ENCODE assay signal across 19 cellular contexts in the genomic region with DNA sequence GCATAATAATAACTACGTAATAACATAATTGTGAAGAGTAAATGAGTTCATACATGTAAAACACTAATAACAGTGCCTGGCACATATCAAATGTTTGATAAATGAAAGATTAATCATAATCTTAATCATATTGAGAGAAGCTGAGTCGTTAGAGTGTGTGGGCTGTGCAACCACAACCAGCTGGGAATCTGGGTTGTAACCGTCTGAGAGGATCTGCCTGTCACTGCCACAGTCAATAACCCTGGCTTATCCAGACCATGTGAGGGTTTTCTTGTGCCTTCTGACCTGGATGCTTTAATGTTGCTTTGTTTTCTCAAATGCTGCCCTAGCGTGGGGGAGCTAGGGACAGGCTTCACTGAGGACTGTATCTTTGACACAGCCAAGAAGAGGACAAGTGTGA.
DNase-seq lines count a peak whose midpoint lies in the region; ATAC-seq and TF ChIP-seq lines count a peak whose summit lies in the region.
"Had no signal": no experiment of that assay in that cellular context is flagged by ENCODE, and none has a peak within 500 bp of the region (broad histone marks: within the 10 kb centered on the region; RNA-seq: fewer than 3 reads in every experiment).

No MANE protein-coding gene starts in this region.

- no peak overlapping the region for H2AFZ ChIP-seq in H9 (ENCODE audit: low read length)

- no peak overlapping the region for H4K91ac ChIP-seq in H9 (ENCODE audit: insufficient read length, low read depth, low read length)

- no peak overlapping the region for H2BK5ac ChIP-seq in H9 (ENCODE audit: insufficient read length, low read length)

- TF ChIP-seq POLR2A in body of pancreas (IDR thresholded peaks at IDR 0.05) = no peak

- H3K79me2 ChIP-seq in H9 (ENCODE audit: insufficient read depth, low read length) = no peaks in the 10 kb centered on the region

- H2BK12ac ChIP-seq in H9 (ENCODE audit: insufficient read length, low read depth, low read length) = no peak overlapping the region

- H3K9me3 Mint-ChIP-seq in activated CD4-positive, alpha-beta T cell treated with anti-CD3 and anti-CD28 coated beads, Interleukin-2, amount 10 ng/mL, durations not matched to agents 7 days and 5 days = no peaks in the 10 kb centered on the region
- no peaks in the 10 kb centered on the region for H3K9me3 Mint-ChIP-seq in H9
- H3K9me3 Mint-ChIP-seq: CD4-positive, CD25-positive, alpha-beta regulatory T cell had no signal

- WGBS in H9 (ENCODE audit: extremely low coverage, insufficient read length, low lambda C conversion rate) = no CpG with 5 or more reads among the region's 4 CpGs
- WGBS in body of pancreas, 2 donors = 56 to 67% methylated on average over 4 of the region's 4 CpGs

- no peak overlapping the region for H4K5ac ChIP-seq in H9 (ENCODE audit: insufficient read length, low read depth, low read length)

- no peak overlapping the region for H3K4ac ChIP-seq in H9 (ENCODE audit: low read depth, low read length)

- no peak for ATAC-seq in GM18519 (IDR thresholded peaks at IDR 0.05; ENCODE audit: low FRiP score, unreplicated experiment)
- ATAC-seq in body of pancreas = no peak
- ATAC-seq: HepG2 had no signal

- no peak overlapping the region for H3K4me3 Mint-ChIP-seq in activated CD4-positive, alpha-beta T cell treated with anti-CD3 and anti-CD28 coated beads, Interleukin-2, amount 10 ng/mL, durations not matched to agents 7 days and 5 days
- H3K4me3 Mint-ChIP-seq in H9 = no peak overlapping the region
- H3K4me3 Mint-ChIP-seq: B cell; CD4-positive, CD25-positive, alpha-beta regulatory T cell; CD8-positive, alpha-beta memory T cell; IgD-negative memory B cell had no signal

- intact Hi-C loops in body of pancreas (cut with DNase I) = no loop called here

- no peak overlapping the region for H2BK20ac ChIP-seq in H9 (ENCODE audit: low read depth, low read length, poor library complexity, severe bottlenecking)

- H2BK120ac ChIP-seq in H9 (ENCODE audit: low read depth, low read length, poor library complexity, severe bottlenecking) = no peak overlapping the region

- CTCF ChIA-PET in activated CD4-positive, alpha-beta T cell treated with anti-CD3 and anti-CD28 coated beads, Interleukin-2, amount 10 ng/mL, durations not matched to agents 7 days and 5 days (lab: Charles Lee) = interaction anchor here (0.8 kb wide), 1 partner anchor 1204 kb away, joined by 5 read pairs; no protein-coding TSS in a partner anchor

- no peak overlapping the region for H2BK15ac ChIP-seq in H9 (ENCODE audit: low read depth, low read length)

- POLR2A ChIA-PET in activated CD4-positive, alpha-beta T cell treated with anti-CD3 and anti-CD28 coated beads, Interleukin-2, amount 10 ng/mL, durations not matched to agents 7 days and 5 days (lab: Charles Lee) = no interaction called here

- DNase-seq in activated CD4-positive, alpha-beta T cell treated with anti-CD3 and anti-CD28 coated beads for 48 hours = peak; percentile 5
- no peak for DNase-seq in activated CD4-positive, alpha-beta T cell treated with anti-CD3 and anti-CD28 coated beads, Interleukin-2, amount 10 ng/mL, durations not matched to agents 7 days and 5 days
- peak; percentile 1 for DNase-seq in stimulated activated CD4-positive, alpha-beta T cell treated with anti-CD3 and anti-CD28 coated beads, Interleukin-15, amount 100 ng/mL, for 24 hours
- DNase-seq in stimulated activated CD4-positive, alpha-beta T cell treated with anti-CD3 and anti-CD28 coated beads, Interleukin-4, amount 100 ng/mL, for 24 hours = no peak
- DNase-seq in H9 (no peak), left kidney (ENCODE audit: low read depth, low spot score) (peak; percentile 2), body of pancreas (no peak)
- DNase-seq: 8988T; C1 segment of cervical spinal cord; CD4-positive, CD25-positive, alpha-beta regulatory T cell; CD8-positive, alpha-beta memory T cell; COR-L47; GDM1; GOT3; H7 had no signal

- no peak overlapping the region for H3K4me2 ChIP-seq in H9 (ENCODE audit: insufficient read depth, insufficient read length, low read length)

- H3K9me3 ChIP-seq in H9 (ENCODE audit: control insufficient read depth, low read depth, low read length) = no peaks in the 10 kb centered on the region
- no peaks in the 10 kb centered on the region for H3K9me3 ChIP-seq in body of pancreas

- H3K4me3 ChIP-seq in body of pancreas = no peak overlapping the region

- no peaks in the 10 kb centered on the region for H4K20me1 ChIP-seq in H9 (ENCODE audit: control insufficient read depth, insufficient read depth, insufficient read length)

- H3K56ac ChIP-seq in H9 (ENCODE audit: insufficient read length, low read depth, low read length) = no peak overlapping the region

- no peaks in the 10 kb centered on the region for H3K36me3 ChIP-seq in body of pancreas (replicated peaks in 1 of 2; ENCODE audit: insufficient read depth in 1 of 2, low read depth in 2 of 2)

- no peaks in the 10 kb centered on the region for H3K79me1 ChIP-seq in H9 (ENCODE audit: insufficient read depth, low read depth, low read length, poor library complexity, severe bottlenecking)

- H3K27ac ChIP-seq in H9 (ENCODE audit: insufficient read length, low read depth, low read length) (no peak overlapping the region), body of pancreas (no peak overlapping the region)

- no peaks in the 10 kb centered on the region for H3K27me3 Mint-ChIP-seq in activated CD4-positive, alpha-beta T cell treated with anti-CD3 and anti-CD28 coated beads, Interleukin-2, amount 10 ng/mL, durations not matched to agents 7 days and 5 days
- H3K27me3 Mint-ChIP-seq in H9 (ENCODE audit: low read depth) = no peaks in the 10 kb centered on the region
- H3K27me3 Mint-ChIP-seq: B cell; CD4-positive, CD25-positive, alpha-beta regulatory T cell; CD8-positive, alpha-beta memory T cell; IgD-negative memory B cell had no signal

- no peak overlapping the region for H2AK5ac ChIP-seq in H9 (ENCODE audit: insufficient read length, low read length)

- no peaks in the 10 kb centered on the region for H3K27me3 ChIP-seq in H9 (ENCODE audit: insufficient read depth, low read length)
- no peaks in the 10 kb centered on the region for H3K27me3 ChIP-seq in body of pancreas

- H4K8ac ChIP-seq in H9 (replicated peaks; ENCODE audit: insufficient read length, low read depth, low read length) = no peak overlapping the region

- H3K23ac ChIP-seq in H9 (ENCODE audit: insufficient read length, low read depth, low read length) = no peak overlapping the region

- H3K4me1 ChIP-seq in H9 (ENCODE audit: insufficient read depth, low read length) (no peaks in the 10 kb centered on the region; the same call in 1 of the 2 replicates), body of pancreas (no peaks in the 10 kb centered on the region)

- no peaks in the 10 kb centered on the region for H3K4me1 Mint-ChIP-seq in activated CD4-positive, alpha-beta T cell treated with anti-CD3 and anti-CD28 coated beads, Interleukin-2, amount 10 ng/mL, durations not matched to agents 7 days and 5 days
- H3K4me1 Mint-ChIP-seq in H9 = peaks cover 18 to 22% of the 10 kb centered on the region in 2 experiments
- H3K4me1 Mint-ChIP-seq: B cell; CD4-positive, CD25-positive, alpha-beta regulatory T cell; CD8-positive, alpha-beta memory T cell; IgD-negative memory B cell had no signal

- no peak for TF ChIP-seq CTCF in H9 (conservative IDR thresholded peaks at IDR 0.05)
- TF ChIP-seq CTCF in body of pancreas (IDR thresholded peaks at IDR 0.05) = no peak

- no peak overlapping the region for H3K14ac ChIP-seq in H9 (ENCODE audit: insufficient read depth, low read length)

- no peak overlapping the region for H3T11ph ChIP-seq in H9 (ENCODE audit: low read length)

- no peak overlapping the region for H3K9ac ChIP-seq in H9 (ENCODE audit: extremely low read depth, insufficient read length, low read length)

- H3K36me3 Mint-ChIP-seq in activated CD4-positive, alpha-beta T cell treated with anti-CD3 and anti-CD28 coated beads, Interleukin-2, amount 10 ng/mL, durations not matched to agents 7 days and 5 days (ENCODE audit: low read depth) = no peaks in the 10 kb centered on the region
- H3K36me3 Mint-ChIP-seq in H9 (ENCODE audit: insufficient read depth in 1 of 3, low read depth in 3 of 3) = no peaks in the 10 kb centered on the region
- H3K36me3 Mint-ChIP-seq: CD4-positive, CD25-positive, alpha-beta regulatory T cell; CD8-positive, alpha-beta memory T cell; IgD-negative memory B cell had no signal

- no peaks in the 10 kb centered on the region for H3K23me2 ChIP-seq in H9 (ENCODE audit: insufficient read length, low read depth, low read length, poor library complexity, severe bottlenecking)

- no peak overlapping the region for H3K27ac Mint-ChIP-seq in activated CD4-positive, alpha-beta T cell treated with anti-CD3 and anti-CD28 coated beads, Interleukin-2, amount 10 ng/mL, durations not matched to agents 7 days and 5 days
- H3K27ac Mint-ChIP-seq in H9 = peak overlapping the region in 2 of 3 experiments; percentile 9 to 20; a peak in 2 of 7 replicates
- H3K27ac Mint-ChIP-seq: B cell; CD4-positive, CD25-positive, alpha-beta regulatory T cell; CD8-positive, alpha-beta memory T cell; IgD-negative memory B cell had no signal

- H3K18ac ChIP-seq in H9 (ENCODE audit: insufficient read length, low read depth, low read length) = no peak overlapping the region

Comparison
In these comparisons a context has a peak if more than half of its experiments do, and no peak if none do; other contexts are left out.
1. DNase-seq: peak in activated CD4-positive, alpha-beta T cell treated with anti-CD3 and anti-CD28 coated beads for 48 hours (single experiment), stimulated activated CD4-positive, alpha-beta T cell treated with anti-CD3 and anti-CD28 coated beads, Interleukin-15, amount 100 ng/mL, for 24 hours (single experiment) and left kidney (single experiment); none in activated CD4-positive, alpha-beta T cell treated with anti-CD3 and anti-CD28 coated beads, Interleukin-2, amount 10 ng/mL, durations not matched to agents 7 days and 5 days (single experiment), stimulated activated CD4-positive, alpha-beta T cell treated with anti-CD3 and anti-CD28 coated beads, Interleukin-4, amount 100 ng/mL, for 24 hours (single experiment), H9 (single experiment) and body of pancreas (0 of 4).